Comparison of ENCODE assay signal across 11 cellular contexts in genomic region chr7:90621130-90621891, GRCh38. TPM values are rescaled to one million over a fixed set of nuclear protein-coding genes. Genes with fewer than 3 reads are reported as not detected.
DNase-seq lines count a peak whose midpoint lies in the region; ATAC-seq and TF ChIP-seq lines count a peak whose summit lies in the region.
"Had no signal": no experiment of that assay in that cellular context is flagged by ENCODE, and none has a peak within 500 bp of the region (broad histone marks: within the 10 kb centered on the region; RNA-seq: fewer than 3 reads in every experiment).

No MANE protein-coding gene starts in this region.

- peak overlapping the region; percentile 48 for H3K4me3 Mint-ChIP-seq in WTC11

- CTCF ChIA-PET in WTC11 (lab: Charles Lee) = interaction anchor here (0.7 to 1.3 kb wide), 3 partner anchors 25 to 166 kb away, joined by 3 to 5 read pairs (median 3); partner anchors contain the start of gene CDK14

- intact Hi-C loops in sciatic nerve (cut with DNase I) = no loop called here

- H3K9me3 Mint-ChIP-seq in WTC11 = no peaks in the 10 kb centered on the region

- H3K27ac Mint-ChIP-seq in WTC11 = peak overlapping the region; percentile 93

- no peak for TF ChIP-seq CTCF in WTC11 (IDR thresholded peaks at IDR 0.05)

- H3K36me3 Mint-ChIP-seq in WTC11 = no peaks in the 10 kb centered on the region

- H3K27me3 Mint-ChIP-seq in WTC11 (ENCODE audit: low read depth) = peaks cover 15% of the 10 kb centered on the region

- H3K4me1 Mint-ChIP-seq in WTC11 = peaks cover 90% of the 10 kb centered on the region

- DNase-seq in SIG-M5 treated with dmso at 0.1 percent for 504 hours (lab: John Stamatoyannopoulos, UW; ENCODE audit: unreplicated experiment) (peak; percentile 30), SIG-M5 (lab: John Stamatoyannopoulos, UW) (no peak), WTC11 (ENCODE audit: low spot score) (no peak), sciatic nerve (ENCODE audit: low spot score) (no peak), inferior parietal cortex (ENCODE audit: extremely low spot score) (no peak), H4 (ENCODE audit: low spot score) (no peak)
- DNase-seq: activated effector memory CD4-positive, alpha-beta T cell treated with Interleukin-2 at 50 U/mL for 16 hours; effector memory CD4-positive, alpha-beta T cell; NCI-H774 had no signal

- ATAC-seq in HG03045 (IDR thresholded peaks at IDR 0.05; ENCODE audit: unreplicated experiment) (peak; percentile 68), WTC11 (peak; percentile 6), sciatic nerve (peak; percentile 54), GM19452 (IDR thresholded peaks at IDR 0.05; ENCODE audit: unreplicated experiment) (no peak)

- POLR2A ChIA-PET in WTC11 (lab: Charles Lee) = no interaction called here

TF ChIP-seq in WTC11, 78 proteins besides CTCF, POLR2A, EP300 and RAD21:
- TF ChIP-seq SOX15 (CRISPR knock-in tag; IDR thresholded peaks at IDR 0.05) (no peak), CREM (CRISPR knock-in tag; IDR thresholded peaks at IDR 0.05) (no peak), ATF1 (CRISPR knock-in tag; IDR thresholded peaks at IDR 0.05) (no peak), ESRRA (CRISPR knock-in tag; IDR thresholded peaks at IDR 0.05; ENCODE audit: borderline replicate concordance) (no peak), GABPB1 (CRISPR knock-in tag; IDR thresholded peaks at IDR 0.05) (no peak), ZNF396 (CRISPR knock-in tag; IDR thresholded peaks at IDR 0.05; ENCODE audit: borderline replicate concordance) (no peak), IRF2 (CRISPR knock-in tag; IDR thresholded peaks at IDR 0.05; ENCODE audit: borderline replicate concordance, low read depth) (no peak), ZNF317 (CRISPR knock-in tag; IDR thresholded peaks at IDR 0.05; ENCODE audit: borderline replicate concordance, low read depth) (no peak), FOXP1 (CRISPR knock-in tag; IDR thresholded peaks at IDR 0.05; ENCODE audit: borderline replicate concordance) (no peak), ZNF263 (CRISPR knock-in tag; IDR thresholded peaks at IDR 0.05; ENCODE audit: low read depth) (no peak), NR3C1 (CRISPR knock-in tag; conservative IDR thresholded peaks at IDR 0.05; ENCODE audit: low read depth) (no peak), ZNF138 (CRISPR knock-in tag; conservative IDR thresholded peaks at IDR 0.05) (no peak), E2F4 (CRISPR knock-in tag; IDR thresholded peaks at IDR 0.05; ENCODE audit: borderline replicate concordance, low read depth) (no peak), ZNF532 (CRISPR knock-in tag; IDR thresholded peaks at IDR 0.05; ENCODE audit: borderline replicate concordance) (no peak), ZNF281 (CRISPR knock-in tag; IDR thresholded peaks at IDR 0.05) (no peak), SP1 (CRISPR knock-in tag; conservative IDR thresholded peaks at IDR 0.05) (no peak), SMAD3 (CRISPR knock-in tag; IDR thresholded peaks at IDR 0.05; ENCODE audit: borderline replicate concordance) (no peak), ZNF416 (CRISPR knock-in tag; IDR thresholded peaks at IDR 0.05) (no peak)

RNA-seq across cellular contexts. Expression of gene CDK14, which starts 25.2 kb away (rescaled TPM):
- total RNA-seq in WTC11 (2021) (35.0 to 57.9 TPM (median 38.3 TPM) in 3 replicates), sciatic nerve (79.4 TPM)
- total RNA-seq in H4 (2014; rRNA removed; shearing (Covaris generic)) = 9.9 and 14.0 TPM in 2 replicates
